ENCODE assay signal across 8 cellular contexts in the genomic region with DNA sequence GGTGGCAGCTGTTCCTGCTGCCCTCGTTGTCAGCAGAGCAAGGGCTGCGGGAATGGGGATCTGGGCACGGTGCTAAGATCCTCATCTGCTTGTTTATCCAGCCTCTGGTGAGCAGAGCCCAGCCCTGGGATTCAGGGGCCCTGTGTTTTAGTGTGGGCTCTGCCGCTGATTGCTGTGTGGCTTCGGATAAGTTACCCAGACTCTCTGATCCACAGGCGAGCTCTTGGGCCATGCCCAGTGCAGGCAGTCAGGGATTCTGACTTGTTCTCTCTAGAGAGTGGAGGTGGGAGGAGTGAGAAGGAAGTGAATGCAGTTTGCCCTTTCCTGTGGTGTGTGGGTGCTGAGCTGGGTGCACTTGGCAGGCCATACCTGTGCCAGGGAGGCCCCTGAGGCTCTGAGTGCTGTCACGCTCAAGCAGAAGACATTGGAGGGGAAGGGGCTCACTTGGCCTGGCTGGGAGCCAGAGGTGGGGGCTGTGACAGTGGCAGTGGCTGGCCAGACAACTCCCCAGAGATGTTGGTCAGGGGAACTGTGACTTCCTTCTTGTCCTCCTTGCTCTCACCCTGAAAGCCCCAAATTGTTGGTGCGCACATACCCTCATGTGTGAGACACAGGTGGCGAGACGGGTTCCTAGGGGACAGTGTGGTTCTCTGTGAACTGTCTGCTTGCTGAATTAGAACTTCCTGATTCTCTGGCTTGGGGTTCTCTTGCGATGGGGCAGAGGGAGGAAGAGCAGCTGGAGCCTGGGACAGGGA. TPM values are rescaled to one million over a fixed set of nuclear protein-coding genes. Genes with fewer than 3 reads are reported as not detected.
DNase-seq lines count a peak whose midpoint lies in the region; ATAC-seq, FAIRE-seq and TF ChIP-seq lines count a peak whose summit lies in the region.

No MANE protein-coding gene starts in this region.

- ATAC-seq in Right ventricle myocardium inferior (no peak), HG03095 (IDR thresholded peaks at IDR 0.05; ENCODE audit: unreplicated experiment) (peak; percentile 44)
- peak; percentile 78 to 79 for ATAC-seq in stimulated activated naive B cell treated with anti-CD40 and anti-IgM and Interleukin-4, amounts not matched to agents 10 μg/mL and 1 μg/mL and 100 μg/mL, for 72 hours (replicated peaks)

- peak overlapping the region; percentile 23 for H3K4me3 Mint-ChIP-seq in activated T-cell treated with anti-CD3 and anti-CD28 coated beads, Interleukin-2, amount 50 U/mL, for 24 hours
- peak overlapping the region; percentile 70 to 73 for H3K4me3 Mint-ChIP-seq in stimulated activated naive B cell treated with anti-CD40 and anti-IgM and Interleukin-4, amounts not matched to agents 10 μg/mL and 1 μg/mL and 100 μg/mL, for 72 hours

- peak overlapping the region; percentile 73 for H3K27ac ChIP-seq in left ventricle myocardium inferior (replicated peaks)
- H3K27ac ChIP-seq in kidney (ENCODE audit: low read depth in 2 of 2, low read length in 2 of 2): no peak overlapping the region

- H3K4me3 ChIP-seq in left ventricle myocardium inferior: no peak overlapping the region
- no peak overlapping the region for H3K4me3 ChIP-seq in BE2C (ENCODE audit: low read depth, low read length)
- H3K4me3 ChIP-seq in kidney (ENCODE audit: low read length in 2 of 2): no peak overlapping the region

- DNase-seq in left ventricle myocardium inferior (no peak), Right ventricle myocardium inferior (ENCODE audit: missing footprints) (no peak), SW 1271 (lab: John Stamatoyannopoulos, UW) (no peak), BE2C (no peak), kidney (no peak)
- peak; percentile 56 for DNase-seq in activated T-cell treated with anti-CD3 and anti-CD28 coated beads, Interleukin-2, amount 50 U/mL, for 24 hours
- DNase-seq in stimulated activated naive B cell treated with anti-CD40 and anti-IgM and Interleukin-4, amounts not matched to agents 10 μg/mL and 1 μg/mL and 100 μg/mL, for 72 hours: peak; percentile 94

- H3K9me3 Mint-ChIP-seq in activated T-cell treated with anti-CD3 and anti-CD28 coated beads, Interleukin-2, amount 50 U/mL, for 24 hours: no peaks in the 10 kb centered on the region
- no peaks in the 10 kb centered on the region for H3K9me3 Mint-ChIP-seq in stimulated activated naive B cell treated with anti-CD40 and anti-IgM and Interleukin-4, amounts not matched to agents 10 μg/mL and 1 μg/mL and 100 μg/mL, for 72 hours

- H3K9ac ChIP-seq in kidney (ENCODE audit: low read length in 2 of 2): no peak overlapping the region

- H3K36me3 ChIP-seq in left ventricle myocardium inferior (peaks cover 33% of the 10 kb centered on the region), BE2C (no peaks in the 10 kb centered on the region), kidney (ENCODE audit: control insufficient read depth in 1 of 2, insufficient read depth in 2 of 2, low read length in 2 of 2) (no peaks in the 10 kb centered on the region)

- FAIRE-seq in kidney (lab: Jason Lieb, UNC): no peak

- H3K27me3 ChIP-seq in left ventricle myocardium inferior (ENCODE audit: low read depth): no peaks in the 10 kb centered on the region
- H3K27me3 ChIP-seq in BE2C: no peaks in the 10 kb centered on the region

- intact Hi-C loops in left ventricle myocardium inferior (cut with micrococcal nuclease): no loop called here
- intact Hi-C loops in Right ventricle myocardium inferior (cut with DNase I): no loop called here
- intact Hi-C loops in kidney (cut with DNase I): no loop called here

- H3K27me3 Mint-ChIP-seq in activated T-cell treated with anti-CD3 and anti-CD28 coated beads, Interleukin-2, amount 50 U/mL, for 24 hours: no peaks in the 10 kb centered on the region
- no peaks in the 10 kb centered on the region for H3K27me3 Mint-ChIP-seq in stimulated activated naive B cell treated with anti-CD40 and anti-IgM and Interleukin-4, amounts not matched to agents 10 μg/mL and 1 μg/mL and 100 μg/mL, for 72 hours

- TF ChIP-seq CTCF in left ventricle myocardium inferior (IDR thresholded peaks at IDR 0.05; ENCODE audit: borderline replicate concordance) (no peak), BE2C (IDR thresholded peaks at IDR 0.05; ENCODE audit: low read depth, low read length) (no peak), kidney (IDR thresholded peaks at IDR 0.05; ENCODE audit: borderline replicate concordance, extremely low read depth, insufficient read depth) (no peak)

- peaks cover 92% of the 10 kb centered on the region for H3K4me1 Mint-ChIP-seq in activated T-cell treated with anti-CD3 and anti-CD28 coated beads, Interleukin-2, amount 50 U/mL, for 24 hours (ENCODE audit: low read depth)
- H3K4me1 Mint-ChIP-seq in stimulated activated naive B cell treated with anti-CD40 and anti-IgM and Interleukin-4, amounts not matched to agents 10 μg/mL and 1 μg/mL and 100 μg/mL, for 72 hours: peaks cover 76 to 100% of the 10 kb centered on the region in 2 donors

- H3K4me1 ChIP-seq in left ventricle myocardium inferior: peaks cover 58% of the 10 kb centered on the region
- no peaks in the 10 kb centered on the region for H3K4me1 ChIP-seq in BE2C
- no peaks in the 10 kb centered on the region for H3K4me1 ChIP-seq in kidney (ENCODE audit: control insufficient read depth in 1 of 2, insufficient read depth in 1 of 2, low read depth in 1 of 2, low read length in 2 of 2)

- no peaks in the 10 kb centered on the region for H3K9me3 ChIP-seq in left ventricle myocardium inferior (replicated peaks)
- H3K9me3 ChIP-seq in BE2C: no peaks in the 10 kb centered on the region
- H3K9me3 ChIP-seq in kidney (ENCODE audit: control insufficient read depth in 1 of 2, low read length in 2 of 2): no peaks in the 10 kb centered on the region

- peak overlapping the region; percentile 89 for H3K27ac Mint-ChIP-seq in activated T-cell treated with anti-CD3 and anti-CD28 coated beads, Interleukin-2, amount 50 U/mL, for 24 hours
- peak overlapping the region; percentile 97 for H3K27ac Mint-ChIP-seq in stimulated activated naive B cell treated with anti-CD40 and anti-IgM and Interleukin-4, amounts not matched to agents 10 μg/mL and 1 μg/mL and 100 μg/mL, for 72 hours

- H3K36me3 Mint-ChIP-seq in activated T-cell treated with anti-CD3 and anti-CD28 coated beads, Interleukin-2, amount 50 U/mL, for 24 hours (ENCODE audit: low read depth): peaks cover 95% of the 10 kb centered on the region
- H3K36me3 Mint-ChIP-seq in stimulated activated naive B cell treated with anti-CD40 and anti-IgM and Interleukin-4, amounts not matched to agents 10 μg/mL and 1 μg/mL and 100 μg/mL, for 72 hours: peaks cover 69 to 92% of the 10 kb centered on the region in 2 donors

RNA-seq across cellular contexts. Expression of a gene that starts 43.7 kb away (rescaled TPM):
- 49.6 TPM for total RNA-seq in left ventricle myocardium inferior
- 47.7 TPM for total RNA-seq in Right ventricle myocardium inferior
- 1.3 TPM for polyA plus RNA-seq in BE2C (2012; ENCODE audit: insufficient read depth, insufficient read length, low read depth)
- 94.4 TPM for total RNA-seq in kidney
- polyA plus RNA-seq in kidney (ENCODE audit: insufficient read depth, low read depth, low replicate concordance): 59.3 TPM

Comparison
In these comparisons a context has a peak if more than half of its experiments do, and no peak if none do; other contexts are left out.
1. DNase-seq: peak in activated T-cell treated with anti-CD3 and anti-CD28 coated beads, Interleukin-2, amount 50 U/mL, for 24 hours (single experiment) and stimulated activated naive B cell treated with anti-CD40 and anti-IgM and Interleukin-4, amounts not matched to agents 10 μg/mL and 1 μg/mL and 100 μg/mL, for 72 hours (single experiment); none in left ventricle myocardium inferior (single experiment), Right ventricle myocardium inferior (single experiment), SW 1271 (0 of 2), BE2C (single experiment) and kidney (single experiment).